Comparison of ENCODE assay signal across 10 cellular contexts in genomic region chr3:177146646-177147045, GRCh38. TPM values are rescaled to one million over a fixed set of nuclear protein-coding genes. Genes with fewer than 3 reads are reported as not detected.
DNase-seq lines count a peak whose midpoint lies in the region; ATAC-seq and TF ChIP-seq lines count a peak whose summit lies in the region.
"Had no signal": no experiment of that assay in that cellular context is flagged by ENCODE, and none has a peak within 500 bp of the region (broad histone marks: within the 10 kb centered on the region; RNA-seq: fewer than 3 reads in every experiment).

No MANE protein-coding gene starts in this region.

- peaks cover 68% of the 10 kb centered on the region for H3K4me1 Mint-ChIP-seq in T-helper 1 cell treated with Interleukin-12 subunit alpha and Interleukin-12 subunit beta and Interleukin-4 antibody, amounts not matched to agents 30 μg/mL and 1 μg/mL, for 36 hours (ENCODE audit: low read depth)
- H3K4me1 Mint-ChIP-seq in progenitor cell of endocrine pancreas (ENCODE audit: low read depth) = peaks cover 48% of the 10 kb centered on the region

- TF ChIP-seq CTCF in fibroblast of mammary gland (conservative IDR thresholded peaks at IDR 0.05; ENCODE audit: control insufficient read depth, insufficient read depth, low read depth, low read length) = no peak
- TF ChIP-seq CTCF in progenitor cell of endocrine pancreas (IDR thresholded peaks at IDR 0.05; ENCODE audit: unreplicated experiment) = no peak

- peak; percentile 51 for DNase-seq in AG08395 (ENCODE audit: low spot score)
- peak; percentile 70 for DNase-seq in EH (ENCODE audit: low read depth)
- DNase-seq in fibroblast of mammary gland (ENCODE audit: low read depth) = peak; percentile 80
- DNase-seq in progenitor cell of endocrine pancreas (ENCODE audit: low spot score, unreplicated experiment) = no peak
- no peak for DNase-seq in C1 segment of cervical spinal cord (lab: John Stamatoyannopoulos, UW)
- DNase-seq: NCI-H1105, NCI-H526 had no signal

- H3K36me3 Mint-ChIP-seq in T-helper 1 cell treated with Interleukin-12 subunit alpha and Interleukin-12 subunit beta and Interleukin-4 antibody, amounts not matched to agents 30 μg/mL and 1 μg/mL, for 36 hours (ENCODE audit: low read depth) = peaks cover 4% of the 10 kb centered on the region
- H3K36me3 Mint-ChIP-seq in progenitor cell of endocrine pancreas (ENCODE audit: insufficient read depth) = peaks cover 6% of the 10 kb centered on the region

- H3K4me3 ChIP-seq in fibroblast of mammary gland (ENCODE audit: control insufficient read depth, low read depth, low read length) = no peak overlapping the region

- no peaks in the 10 kb centered on the region for H3K9me3 Mint-ChIP-seq in T-helper 1 cell treated with Interleukin-12 subunit alpha and Interleukin-12 subunit beta and Interleukin-4 antibody, amounts not matched to agents 30 μg/mL and 1 μg/mL, for 36 hours
- H3K9me3 Mint-ChIP-seq in progenitor cell of endocrine pancreas (ENCODE audit: low read depth) = peaks cover 6% of the 10 kb centered on the region

- H3K4me3 Mint-ChIP-seq in T-helper 1 cell treated with Interleukin-12 subunit alpha and Interleukin-12 subunit beta and Interleukin-4 antibody, amounts not matched to agents 30 μg/mL and 1 μg/mL, for 36 hours = no peak overlapping the region
- no peak overlapping the region for H3K4me3 Mint-ChIP-seq in progenitor cell of endocrine pancreas (ENCODE audit: low read depth)

- ATAC-seq in HG03280 (IDR thresholded peaks at IDR 0.05; ENCODE audit: unreplicated experiment) (no peak), HG03039 (IDR thresholded peaks at IDR 0.05; ENCODE audit: unreplicated experiment) (no peak)

- H3K27me3 Mint-ChIP-seq in T-helper 1 cell treated with Interleukin-12 subunit alpha and Interleukin-12 subunit beta and Interleukin-4 antibody, amounts not matched to agents 30 μg/mL and 1 μg/mL, for 36 hours (ENCODE audit: low read depth) = no peaks in the 10 kb centered on the region
- H3K27me3 Mint-ChIP-seq in progenitor cell of endocrine pancreas = no peaks in the 10 kb centered on the region

- peak overlapping the region; percentile 65 for H3K27ac Mint-ChIP-seq in T-helper 1 cell treated with Interleukin-12 subunit alpha and Interleukin-12 subunit beta and Interleukin-4 antibody, amounts not matched to agents 30 μg/mL and 1 μg/mL, for 36 hours
- H3K27ac Mint-ChIP-seq in progenitor cell of endocrine pancreas = no peak overlapping the region

RNA-seq across cellular contexts. Expression of gene TBL1XR1, which starts 50.6 kb away (rescaled TPM):
- 181 and 207 TPM in 2 replicates for total RNA-seq in progenitor cell of endocrine pancreas

Comparison
In these comparisons a context has a peak if more than half of its experiments do, and no peak if none do; other contexts are left out.
1. DNase-seq: peak in AG08395 (single experiment), EH (single experiment) and fibroblast of mammary gland (single experiment); none in progenitor cell of endocrine pancreas (single experiment) and C1 segment of cervical spinal cord (0 of 14).